Comparison of ENCODE assay signal across 1 cellular context in the genomic region with DNA sequence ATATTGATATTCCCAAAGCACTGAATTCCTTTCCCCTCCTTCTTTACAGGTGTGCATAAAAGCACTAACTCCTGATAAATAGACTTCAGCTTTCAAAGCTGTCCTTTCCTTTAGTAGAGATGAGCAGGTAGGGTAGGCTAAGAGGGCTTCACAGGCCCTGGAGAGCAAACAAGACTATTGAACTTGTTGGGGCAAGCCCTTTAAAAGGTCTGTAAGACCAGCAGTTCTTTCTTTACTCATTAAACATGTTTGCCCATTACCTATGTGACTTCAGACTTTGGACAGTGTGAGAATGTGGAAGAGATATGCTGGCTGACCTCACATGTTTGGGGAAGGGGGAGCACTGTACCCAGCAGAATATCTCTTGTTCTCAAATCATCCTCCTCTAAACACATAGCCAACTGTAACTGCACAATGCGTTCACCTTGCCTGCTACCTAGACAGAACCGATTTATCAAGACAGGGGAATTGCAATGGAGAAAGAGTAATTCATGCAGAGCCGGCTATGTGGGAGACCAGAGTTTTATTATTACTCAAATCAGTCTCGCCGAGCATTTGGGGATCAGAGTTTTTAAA.
TF ChIP-seq lines count a peak whose summit lies in the region.

No MANE protein-coding gene starts in this region.

TF ChIP-seq in HepG2, 621 proteins besides CTCF, POLR2A, EP300 and RAD21 (continued from another document and continues in another):
- TF ChIP-seq, protein P1, sequence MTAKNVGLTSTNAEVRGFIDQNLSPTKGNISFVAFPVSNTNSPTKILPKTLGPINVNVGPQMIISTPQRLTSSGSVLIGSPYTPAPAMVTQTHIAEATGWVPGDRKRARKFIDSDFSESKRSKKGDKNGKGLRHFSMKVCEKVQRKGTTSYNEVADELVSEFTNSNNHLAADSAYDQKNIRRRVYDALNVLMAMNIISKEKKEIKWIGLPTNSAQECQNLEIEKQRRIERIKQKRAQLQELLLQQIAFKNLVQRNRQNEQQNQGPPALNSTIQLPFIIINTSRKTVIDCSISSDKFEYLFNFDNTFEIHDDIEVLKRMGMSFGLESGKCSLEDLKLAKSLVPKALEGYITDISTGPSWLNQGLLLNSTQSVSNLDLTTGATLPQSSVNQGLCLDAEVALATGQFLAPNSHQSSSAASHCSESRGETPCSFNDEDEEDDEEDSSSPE (CRISPR knock-in tag; IDR thresholded peaks at IDR 0.05), result no peak
- TF ChIP-seq SRY (CRISPR knock-in tag; IDR thresholded peaks at IDR 0.05), result no peak
- no peak for TF ChIP-seq ZKSCAN1 (IDR thresholded peaks at IDR 0.05; ENCODE audit: low read length)
- no peak for TF ChIP-seq ZSCAN20 (CRISPR knock-in tag; IDR thresholded peaks at IDR 0.05; ENCODE audit: borderline replicate concordance)
- TF ChIP-seq ZNF7 (CRISPR knock-in tag; IDR thresholded peaks at IDR 0.05), result no peak
- TF ChIP-seq, protein P2, sequence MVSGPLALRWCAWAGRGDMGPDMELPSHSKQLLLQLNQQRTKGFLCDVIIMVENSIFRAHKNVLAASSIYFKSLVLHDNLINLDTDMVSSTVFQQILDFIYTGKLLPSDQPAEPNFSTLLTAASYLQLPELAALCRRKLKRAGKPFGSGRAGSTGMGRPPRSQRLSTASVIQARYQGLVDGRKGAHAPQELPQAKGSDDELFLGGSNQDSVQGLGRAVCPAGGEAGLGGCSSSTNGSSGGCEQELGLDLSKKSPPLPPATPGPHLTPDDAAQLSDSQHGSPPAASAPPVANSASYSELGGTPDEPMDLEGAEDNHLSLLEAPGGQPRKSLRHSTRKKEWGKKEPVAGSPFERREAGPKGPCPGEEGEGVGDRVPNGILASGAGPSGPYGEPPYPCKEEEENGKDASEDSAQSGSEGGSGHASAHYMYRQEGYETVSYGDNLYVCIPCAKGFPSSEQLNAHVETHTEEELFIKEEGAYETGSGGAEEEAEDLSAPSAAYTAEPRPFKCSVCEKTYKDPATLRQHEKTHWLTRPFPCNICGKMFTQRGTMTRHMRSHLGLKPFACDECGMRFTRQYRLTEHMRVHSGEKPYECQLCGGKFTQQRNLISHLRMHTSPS (CRISPR knock-in tag; IDR thresholded peaks at IDR 0.05; ENCODE audit: low read depth), result no peak
- TF ChIP-seq ZNF431 (CRISPR knock-in tag; IDR thresholded peaks at IDR 0.05; ENCODE audit: borderline replicate concordance, low read depth), result no peak
- no peak for TF ChIP-seq ZNF83 (CRISPR knock-in tag; IDR thresholded peaks at IDR 0.05; ENCODE audit: borderline replicate concordance)
- TF ChIP-seq ZNF788 (CRISPR knock-in tag; IDR thresholded peaks at IDR 0.05; ENCODE audit: borderline replicate concordance), result peak; percentile 83; the same call in 1 of the 2 replicates
- no peak for TF ChIP-seq HOXA5 (CRISPR knock-in tag; IDR thresholded peaks at IDR 0.05)
- TF ChIP-seq, protein P3, sequence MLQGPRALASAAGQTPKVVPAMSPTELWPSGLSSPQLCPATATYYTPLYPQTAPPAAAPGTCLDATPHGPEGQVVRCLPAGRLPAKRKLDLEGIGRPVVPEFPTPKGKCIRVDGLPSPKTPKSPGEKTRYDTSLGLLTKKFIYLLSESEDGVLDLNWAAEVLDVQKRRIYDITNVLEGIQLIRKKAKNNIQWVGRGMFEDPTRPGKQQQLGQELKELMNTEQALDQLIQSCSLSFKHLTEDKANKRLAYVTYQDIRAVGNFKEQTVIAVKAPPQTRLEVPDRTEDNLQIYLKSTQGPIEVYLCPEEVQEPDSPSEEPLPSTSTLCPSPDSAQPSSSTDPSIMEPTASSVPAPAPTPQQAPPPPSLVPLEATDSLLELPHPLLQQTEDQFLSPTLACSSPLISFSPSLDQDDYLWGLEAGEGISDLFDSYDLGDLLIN (CRISPR knock-in tag; IDR thresholded peaks at IDR 0.05; ENCODE audit: borderline replicate concordance), result no peak
- peak; percentile 72 for TF ChIP-seq ZNF12 (CRISPR knock-in tag; IDR thresholded peaks at IDR 0.05)
- TF ChIP-seq ELF4 (CRISPR knock-in tag; IDR thresholded peaks at IDR 0.05; ENCODE audit: borderline replicate concordance), result no peak
- TF ChIP-seq NCOA5 (CRISPR knock-in tag; IDR thresholded peaks at IDR 0.05), result no peak
- peak; percentile 95 for TF ChIP-seq ZMYM4 (CRISPR knock-in tag; IDR thresholded peaks at IDR 0.05)
- no peak for TF ChIP-seq SMYD3 (CRISPR knock-in tag; IDR thresholded peaks at IDR 0.05)
- TF ChIP-seq PAF1 (CRISPR knock-in tag; IDR thresholded peaks at IDR 0.05), result no peak
- peak; percentile 59; the same call in 1 of the 2 replicates for TF ChIP-seq ZNF772 (CRISPR knock-in tag; IDR thresholded peaks at IDR 0.05)
- peak; percentile 19; the same call in 1 of the 2 replicates for TF ChIP-seq SP4 (CRISPR knock-in tag; IDR thresholded peaks at IDR 0.05)
- peak; percentile 89 for TF ChIP-seq NR2F6 (IDR thresholded peaks at IDR 0.05)
- peak; percentile 93 for TF ChIP-seq NR2F6 (CRISPR knock-in tag; IDR thresholded peaks at IDR 0.05)
- TF ChIP-seq ZNF546 (CRISPR knock-in tag; conservative IDR thresholded peaks at IDR 0.05), result no peak
- TF ChIP-seq, protein P4, sequence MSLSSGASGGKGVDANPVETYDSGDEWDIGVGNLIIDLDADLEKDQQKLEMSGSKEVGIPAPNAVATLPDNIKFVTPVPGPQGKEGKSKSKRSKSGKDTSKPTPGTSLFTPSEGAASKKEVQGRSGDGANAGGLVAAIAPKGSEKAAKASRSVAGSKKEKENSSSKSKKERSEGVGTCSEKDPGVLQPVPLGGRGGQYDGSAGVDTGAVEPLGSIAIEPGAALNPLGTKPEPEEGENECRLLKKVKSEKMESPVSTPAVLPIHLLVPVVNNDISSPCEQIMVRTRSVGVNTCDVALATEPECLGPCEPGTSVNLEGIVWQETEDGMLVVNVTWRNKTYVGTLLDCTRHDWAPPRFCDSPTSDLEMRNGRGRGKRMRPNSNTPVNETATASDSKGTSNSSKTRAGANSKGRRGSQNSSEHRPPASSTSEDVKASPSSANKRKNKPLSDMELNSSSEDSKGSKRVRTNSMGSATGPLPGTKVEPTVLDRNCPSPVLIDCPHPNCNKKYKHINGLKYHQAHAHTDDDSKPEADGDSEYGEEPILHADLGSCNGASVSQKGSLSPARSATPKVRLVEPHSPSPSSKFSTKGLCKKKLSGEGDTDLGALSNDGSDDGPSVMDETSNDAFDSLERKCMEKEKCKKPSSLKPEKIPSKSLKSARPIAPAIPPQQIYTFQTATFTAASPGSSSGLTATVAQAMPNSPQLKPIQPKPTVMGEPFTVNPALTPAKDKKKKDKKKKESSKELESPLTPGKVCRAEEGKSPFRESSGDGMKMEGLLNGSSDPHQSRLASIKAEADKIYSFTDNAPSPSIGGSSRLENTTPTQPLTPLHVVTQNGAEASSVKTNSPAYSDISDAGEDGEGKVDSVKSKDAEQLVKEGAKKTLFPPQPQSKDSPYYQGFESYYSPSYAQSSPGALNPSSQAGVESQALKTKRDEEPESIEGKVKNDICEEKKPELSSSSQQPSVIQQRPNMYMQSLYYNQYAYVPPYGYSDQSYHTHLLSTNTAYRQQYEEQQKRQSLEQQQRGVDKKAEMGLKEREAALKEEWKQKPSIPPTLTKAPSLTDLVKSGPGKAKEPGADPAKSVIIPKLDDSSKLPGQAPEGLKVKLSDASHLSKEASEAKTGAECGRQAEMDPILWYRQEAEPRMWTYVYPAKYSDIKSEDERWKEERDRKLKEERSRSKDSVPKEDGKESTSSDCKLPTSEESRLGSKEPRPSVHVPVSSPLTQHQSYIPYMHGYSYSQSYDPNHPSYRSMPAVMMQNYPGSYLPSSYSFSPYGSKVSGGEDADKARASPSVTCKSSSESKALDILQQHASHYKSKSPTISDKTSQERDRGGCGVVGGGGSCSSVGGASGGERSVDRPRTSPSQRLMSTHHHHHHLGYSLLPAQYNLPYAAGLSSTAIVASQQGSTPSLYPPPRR (CRISPR knock-in tag; IDR thresholded peaks at IDR 0.05; ENCODE audit: borderline replicate concordance), result peak; percentile 94
- TF ChIP-seq HNRNPH1 (optimal IDR thresholded peaks at IDR 0.05; ENCODE audit: low read depth, low read length), result no peak
- no peak for TF ChIP-seq ZNF282 (IDR thresholded peaks at IDR 0.05; ENCODE audit: partially characterized antibody)
- no peak for TF ChIP-seq ZIK1 (CRISPR knock-in tag; IDR thresholded peaks at IDR 0.05; ENCODE audit: borderline replicate concordance, low read depth)
- TF ChIP-seq, protein P5, sequence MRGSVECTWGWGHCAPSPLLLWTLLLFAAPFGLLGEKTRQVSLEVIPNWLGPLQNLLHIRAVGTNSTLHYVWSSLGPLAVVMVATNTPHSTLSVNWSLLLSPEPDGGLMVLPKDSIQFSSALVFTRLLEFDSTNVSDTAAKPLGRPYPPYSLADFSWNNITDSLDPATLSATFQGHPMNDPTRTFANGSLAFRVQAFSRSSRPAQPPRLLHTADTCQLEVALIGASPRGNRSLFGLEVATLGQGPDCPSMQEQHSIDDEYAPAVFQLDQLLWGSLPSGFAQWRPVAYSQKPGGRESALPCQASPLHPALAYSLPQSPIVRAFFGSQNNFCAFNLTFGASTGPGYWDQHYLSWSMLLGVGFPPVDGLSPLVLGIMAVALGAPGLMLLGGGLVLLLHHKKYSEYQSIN (CRISPR knock-in tag; IDR thresholded peaks at IDR 0.05; ENCODE audit: borderline replicate concordance), result no peak
- no peak for TF ChIP-seq KLF9 (CRISPR knock-in tag; IDR thresholded peaks at IDR 0.05; ENCODE audit: low read depth)
- no peak; the same call in 1 of the 2 replicates for TF ChIP-seq ZBTB38 (CRISPR knock-in tag; IDR thresholded peaks at IDR 0.05)
- no peak for TF ChIP-seq ATRX (CRISPR knock-in tag; IDR thresholded peaks at IDR 0.05; ENCODE audit: borderline replicate concordance)
- TF ChIP-seq RXRB (CRISPR knock-in tag; IDR thresholded peaks at IDR 0.05; ENCODE audit: borderline replicate concordance), result peak; percentile 95
- TF ChIP-seq AGO2 (optimal IDR thresholded peaks at IDR 0.05; ENCODE audit: low read depth, low read length), result no peak
- no peak for TF ChIP-seq ZFYVE20 (CRISPR knock-in tag; IDR thresholded peaks at IDR 0.05; ENCODE audit: borderline replicate concordance, low read depth)
- peak; percentile 89 for TF ChIP-seq PPARG (CRISPR knock-in tag; conservative IDR thresholded peaks at IDR 0.05)
- peak; percentile 23; the same call in 1 of the 2 replicates for TF ChIP-seq MBD4 (IDR thresholded peaks at IDR 0.05; ENCODE audit: borderline replicate concordance, low read length)
- TF ChIP-seq CREB1 (IDR thresholded peaks at IDR 0.05), result peak; percentile 36; the same call in 1 of the 2 replicates
- TF ChIP-seq CREB1 (CRISPR knock-in tag; IDR thresholded peaks at IDR 0.05), result peak; percentile 87
- TF ChIP-seq ARID2 (CRISPR knock-in tag; IDR thresholded peaks at IDR 0.05; ENCODE audit: borderline replicate concordance), result no peak
- TF ChIP-seq, protein P6, sequence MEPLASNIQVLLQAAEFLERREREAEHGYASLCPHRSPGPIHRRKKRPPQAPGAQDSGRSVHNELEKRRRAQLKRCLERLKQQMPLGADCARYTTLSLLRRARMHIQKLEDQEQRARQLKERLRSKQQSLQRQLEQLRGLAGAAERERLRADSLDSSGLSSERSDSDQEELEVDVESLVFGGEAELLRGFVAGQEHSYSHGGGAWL (CRISPR knock-in tag; IDR thresholded peaks at IDR 0.05), result no peak
- TF ChIP-seq NFYC (CRISPR knock-in tag; IDR thresholded peaks at IDR 0.05), result no peak
- TF ChIP-seq MZF1 (CRISPR knock-in tag; IDR thresholded peaks at IDR 0.05; ENCODE audit: borderline replicate concordance), result no peak
- 0 out of 2 replicates have a peak, but pooled peaks have one; percentile 46 for TF ChIP-seq ZKSCAN8 (CRISPR knock-in tag; IDR thresholded peaks at IDR 0.05; ENCODE audit: borderline replicate concordance)
- no peak for TF ChIP-seq SRSF9 (IDR thresholded peaks at IDR 0.05; ENCODE audit: borderline replicate concordance, insufficient read depth, low read depth, low read length, poor library complexity, severe bottlenecking)
- TF ChIP-seq JUNB (CRISPR knock-in tag; IDR thresholded peaks at IDR 0.05; ENCODE audit: borderline replicate concordance), result no peak
- TF ChIP-seq ZNF20 (CRISPR knock-in tag; IDR thresholded peaks at IDR 0.05), result no peak
- TF ChIP-seq, protein P7, sequence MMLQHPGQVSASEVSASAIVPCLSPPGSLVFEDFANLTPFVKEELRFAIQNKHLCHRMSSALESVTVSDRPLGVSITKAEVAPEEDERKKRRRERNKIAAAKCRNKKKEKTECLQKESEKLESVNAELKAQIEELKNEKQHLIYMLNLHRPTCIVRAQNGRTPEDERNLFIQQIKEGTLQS (CRISPR knock-in tag; IDR thresholded peaks at IDR 0.05), result peak; percentile 81
- TF ChIP-seq ZFP62 (CRISPR knock-in tag; IDR thresholded peaks at IDR 0.05), result no peak
- TF ChIP-seq, protein P8, sequence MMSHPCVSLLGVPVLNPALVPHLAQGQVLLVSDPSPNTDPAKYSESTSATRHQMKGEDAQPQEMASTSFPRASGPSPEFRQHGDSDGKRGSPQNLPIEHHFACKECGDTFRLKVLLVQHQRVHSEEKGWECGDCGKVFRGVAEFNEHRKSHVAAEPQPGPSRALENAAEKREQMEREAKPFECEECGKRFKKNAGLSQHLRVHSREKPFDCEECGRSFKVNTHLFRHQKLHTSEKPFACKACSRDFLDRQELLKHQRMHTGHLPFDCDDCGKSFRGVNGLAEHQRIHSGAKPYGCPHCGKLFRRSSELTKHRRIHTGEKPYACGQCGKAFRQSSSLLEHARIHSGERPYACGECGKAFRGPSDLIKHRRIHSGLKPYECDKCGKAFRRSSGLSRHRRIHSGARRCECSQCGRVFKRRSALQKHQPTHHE (CRISPR knock-in tag; IDR thresholded peaks at IDR 0.05; ENCODE audit: borderline replicate concordance), result no peak
- peak; percentile 21; the same call in 1 of the 2 replicates for TF ChIP-seq SMARCC2 (IDR thresholded peaks at IDR 0.05)
